In genomic region chr17:55417411-55418268, GRCh38 we compare ENCODE assay signal across 14 cellular contexts. TPM values are rescaled to one million over a fixed set of nuclear protein-coding genes. Genes with fewer than 3 reads are reported as not detected.
A peak's percentile ranks its signal among the peaks of the same experiment; 100 is the strongest.
DNase-seq lines count a peak whose midpoint lies in the region; ATAC-seq and TF ChIP-seq lines count a peak whose summit lies in the region.
"Had no signal": no experiment of that assay in that cellular context is flagged by ENCODE, and none has a peak within 500 bp of the region (broad histone marks: within the 10 kb centered on the region; RNA-seq: fewer than 3 reads in every experiment).

No MANE protein-coding gene starts in this region.

- H3K27me3 ChIP-seq in mesendoderm (ENCODE audit: insufficient read depth, low read length, poor library complexity): no peaks in the 10 kb centered on the region
- H3K27me3 ChIP-seq: ovary had no signal

- no TSS peak for BruUV-seq in OCI-LY7 (replicated peaks; lab: Mats Ljungman, UMichigan)

- no peak overlapping the region for H2AFZ ChIP-seq in OCI-LY7 (ENCODE audit: low read length)

- peaks cover 25% of the 10 kb centered on the region for H3K79me1 ChIP-seq in mesendoderm (ENCODE audit: low read length)

- H3K79me2 ChIP-seq in OCI-LY7 (ENCODE audit: insufficient read depth, low read depth, low read length): peaks cover 73% of the 10 kb centered on the region
- H3K79me2 ChIP-seq in mesendoderm (ENCODE audit: control insufficient read depth, insufficient read depth, low read length): peaks cover 40% of the 10 kb centered on the region

- H3K18ac ChIP-seq in mesendoderm (ENCODE audit: low read length): no peak overlapping the region

- peaks cover 54% of the 10 kb centered on the region for H3K4me1 Mint-ChIP-seq in activated T-cell treated with anti-CD3 and anti-CD28 coated beads, Interleukin-2, amount 50 U/mL, for 72 hours (ENCODE audit: low read depth)
- H3K4me1 Mint-ChIP-seq in dendritic cell treated with granulocyte-macrophage colony-stimulating factor and Interleukin-4, amounts not matched to agents 40 ng/mL and 50 ng/mL, for 4 days (ENCODE audit: low read depth): peaks cover 55% of the 10 kb centered on the region
- peaks cover 63% of the 10 kb centered on the region for H3K4me1 Mint-ChIP-seq in stimulated activated memory B cell treated with anti-CD40 and anti-IgM and Interleukin-4, amounts not matched to agents 10 μg/mL and 1 μg/mL and 100 μg/mL, for 72 hours

- H3K23ac ChIP-seq in mesendoderm (ENCODE audit: low read length): no peak overlapping the region

- H3K56ac ChIP-seq in mesendoderm (ENCODE audit: low read length): no peak overlapping the region

- H4K8ac ChIP-seq in mesendoderm (ENCODE audit: low read depth, low read length): no peak overlapping the region

- no peak overlapping the region for H3K9ac ChIP-seq in mesendoderm (ENCODE audit: low read length)

- peaks cover 46% of the 10 kb centered on the region for H3K4me1 ChIP-seq in OCI-LY7 (ENCODE audit: insufficient read depth, low read length, poor library complexity, severe bottlenecking)
- peaks cover 3% of the 10 kb centered on the region for H3K4me1 ChIP-seq in mesendoderm (ENCODE audit: control insufficient read depth, low read depth, low read length)

- H3K9me2 ChIP-seq in OCI-LY7 (ENCODE audit: insufficient read depth, low read length): no peaks in the 10 kb centered on the region

- no peaks in the 10 kb centered on the region for H3K9me3 ChIP-seq in OCI-LY7 (ENCODE audit: low read length)
- H3K9me3 ChIP-seq: ovary had no signal

- no peak overlapping the region for H2BK15ac ChIP-seq in mesendoderm (replicated peaks; ENCODE audit: low read depth)

- peak overlapping the region; percentile 75 for H3K27ac Mint-ChIP-seq in activated T-cell treated with anti-CD3 and anti-CD28 coated beads, Interleukin-2, amount 50 U/mL, for 72 hours
- H3K27ac Mint-ChIP-seq in dendritic cell treated with granulocyte-macrophage colony-stimulating factor and Interleukin-4, amounts not matched to agents 40 ng/mL and 50 ng/mL, for 4 days: peak overlapping the region; percentile 48
- peak overlapping the region; percentile 54 for H3K27ac Mint-ChIP-seq in stimulated activated memory B cell treated with anti-CD40 and anti-IgM and Interleukin-4, amounts not matched to agents 10 μg/mL and 1 μg/mL and 100 μg/mL, for 72 hours

- peaks cover 15 to 22% of the 10 kb centered on the region in 2 donors for H3K36me3 Mint-ChIP-seq in activated T-cell treated with anti-CD3 and anti-CD28 coated beads, Interleukin-2, amount 50 U/mL, for 72 hours (ENCODE audit: insufficient read depth in 2 of 2)
- H3K36me3 Mint-ChIP-seq in dendritic cell treated with granulocyte-macrophage colony-stimulating factor and Interleukin-4, amounts not matched to agents 40 ng/mL and 50 ng/mL, for 4 days (ENCODE audit: low read depth): peaks cover 25% of the 10 kb centered on the region
- H3K36me3 Mint-ChIP-seq in stimulated activated memory B cell treated with anti-CD40 and anti-IgM and Interleukin-4, amounts not matched to agents 10 μg/mL and 1 μg/mL and 100 μg/mL, for 72 hours: peaks cover 48% of the 10 kb centered on the region

- peak overlapping the region; percentile 52 to 64 for H3K4me3 Mint-ChIP-seq in activated T-cell treated with anti-CD3 and anti-CD28 coated beads, Interleukin-2, amount 50 U/mL, for 72 hours
- H3K4me3 Mint-ChIP-seq in dendritic cell treated with granulocyte-macrophage colony-stimulating factor and Interleukin-4, amounts not matched to agents 40 ng/mL and 50 ng/mL, for 4 days: no peak overlapping the region
- H3K4me3 Mint-ChIP-seq in stimulated activated memory B cell treated with anti-CD40 and anti-IgM and Interleukin-4, amounts not matched to agents 10 μg/mL and 1 μg/mL and 100 μg/mL, for 72 hours: no peak overlapping the region

- ATAC-seq in activated T-cell treated with anti-CD3 and anti-CD28 coated beads, Interleukin-2, amount 50 U/mL, for 72 hours (replicated peaks in 1 of 2): no peak
- ATAC-seq in stimulated activated memory B cell treated with anti-CD40 and anti-IgM and Interleukin-4, amounts not matched to agents 10 μg/mL and 1 μg/mL and 100 μg/mL, for 72 hours: no peak
- no peak for ATAC-seq in HG02678 (IDR thresholded peaks at IDR 0.05; ENCODE audit: unreplicated experiment)

- no peak overlapping the region for H4K5ac ChIP-seq in mesendoderm (ENCODE audit: low read length)

- no CpG with 5 or more reads among the region's 4 CpGs for WGBS in mesendoderm (ENCODE audit: extremely low coverage, insufficient coverage, low lambda C conversion rate)

- H4K20me1 ChIP-seq in OCI-LY7 (ENCODE audit: insufficient read depth, low read length): peaks cover 22% of the 10 kb centered on the region

- H3K4me3 ChIP-seq in OCI-LY7 (ENCODE audit: low read depth, low read length, poor library complexity, severe bottlenecking) (no peak overlapping the region), mesendoderm (ENCODE audit: low read length) (no peak overlapping the region)
- H3K4me3 ChIP-seq: ovary, skin epidermis had no signal

- H2AK5ac ChIP-seq in mesendoderm (ENCODE audit: low read length): no peak overlapping the region

- intact Hi-C loops in OCI-LY7 (cut with micrococcal nuclease; ENCODE audit: unreplicated experiment): no loop called here
- intact Hi-C loops in dendritic cell treated with granulocyte-macrophage colony-stimulating factor and Interleukin-4, amounts not matched to agents 40 ng/mL and 50 ng/mL, for 4 days (cut with micrococcal nuclease): no loop called here

- TF ChIP-seq CTCF in OCI-LY7 (conservative IDR thresholded peaks at IDR 0.05; ENCODE audit: low read length): no peak

- H3K36me3 ChIP-seq in OCI-LY7 (ENCODE audit: insufficient read depth, low read length): peaks cover 68% of the 10 kb centered on the region
- H3K36me3 ChIP-seq in mesendoderm (ENCODE audit: control insufficient read depth, insufficient read depth, low read length): no peaks in the 10 kb centered on the region
- H3K36me3 ChIP-seq: ovary had no signal

- H3K4ac ChIP-seq in mesendoderm (ENCODE audit: low read depth, low read length): no peak overlapping the region

- H2BK120ac ChIP-seq in mesendoderm (ENCODE audit: low read depth, low read length): no peak overlapping the region

- CTCF ChIA-PET in OCI-LY7 (lab: Charles Lee; ENCODE audit: unreplicated experiment): no interaction called here

- H3K9me3 Mint-ChIP-seq in activated T-cell treated with anti-CD3 and anti-CD28 coated beads, Interleukin-2, amount 50 U/mL, for 72 hours: no peaks in the 10 kb centered on the region
- H3K9me3 Mint-ChIP-seq in dendritic cell treated with granulocyte-macrophage colony-stimulating factor and Interleukin-4, amounts not matched to agents 40 ng/mL and 50 ng/mL, for 4 days: no peaks in the 10 kb centered on the region
- H3K9me3 Mint-ChIP-seq in stimulated activated memory B cell treated with anti-CD40 and anti-IgM and Interleukin-4, amounts not matched to agents 10 μg/mL and 1 μg/mL and 100 μg/mL, for 72 hours: no peaks in the 10 kb centered on the region

- no peaks in the 10 kb centered on the region for H3K27me3 Mint-ChIP-seq in activated T-cell treated with anti-CD3 and anti-CD28 coated beads, Interleukin-2, amount 50 U/mL, for 72 hours (ENCODE audit: low read depth)
- peaks cover 3% of the 10 kb centered on the region for H3K27me3 Mint-ChIP-seq in dendritic cell treated with granulocyte-macrophage colony-stimulating factor and Interleukin-4, amounts not matched to agents 40 ng/mL and 50 ng/mL, for 4 days
- no peaks in the 10 kb centered on the region for H3K27me3 Mint-ChIP-seq in stimulated activated memory B cell treated with anti-CD40 and anti-IgM and Interleukin-4, amounts not matched to agents 10 μg/mL and 1 μg/mL and 100 μg/mL, for 72 hours

- no peak for DNase-seq in activated T-cell treated with anti-CD3 and anti-CD28 coated beads, Interleukin-2, amount 50 U/mL, for 72 hours
- DNase-seq in activated T-cell treated with anti-CD3 and anti-CD28 coated beads, Interleukin-2, amount 50 U/mL, for 1 hour: no peak
- DNase-seq in OCI-LY7 (ENCODE audit: low spot score) (no peak), DMS53 (lab: John Stamatoyannopoulos, UW) (no peak), mesendoderm (no peak)
- DNase-seq: activated CD8-positive, alpha-beta memory T cell treated with anti-CD3 and anti-CD28 coated beads, Interleukin-2, amount 50 U/mL, for 48 hours; H7; NCI-H2227 treated with DMSO at 0.1 percent for 48 hours; NK-92 treated with Interleukin-12 subunit alpha and Interleukin-12 subunit beta, amount 100 ng/mL, for 24 hours; ovary had no signal

- POLR2A ChIA-PET in OCI-LY7 (lab: Charles Lee): interaction anchor here (1.0 to 2.3 kb wide), 5 partner anchors 12 to 91 kb away, joined by 3 to 6 read pairs (median 4); no protein-coding TSS in a partner anchor

- no peak overlapping the region for H2BK5ac ChIP-seq in mesendoderm (ENCODE audit: low read length)

- H3K4me2 ChIP-seq in OCI-LY7 (ENCODE audit: low read length): peak overlapping the region; percentile 16; the same call in 1 of the 2 replicates
- H3K4me2 ChIP-seq in mesendoderm (ENCODE audit: low read length): no peak overlapping the region

- H3K27ac ChIP-seq in OCI-LY7 (ENCODE audit: low read depth, low read length, poor library complexity, severe bottlenecking) (no peak overlapping the region), mesendoderm (ENCODE audit: low read depth, low read length) (no peak overlapping the region)
- H3K27ac ChIP-seq: ovary, skin epidermis had no signal

RNA-seq across cellular contexts. Expression of gene MMD, which starts 4.0 kb away (rescaled TPM):
- 10 to 100 TPM; 35.0 to 39.3 TPM for total RNA-seq in activated T-cell treated with anti-CD3 and anti-CD28 coated beads, Interleukin-2, amount 50 U/mL, for 72 hours
- total RNA-seq in OCI-LY7 (2014; rRNA removed; shearing (Covaris generic)): 41.4 and 42.7 TPM in 2 replicates
- 43.8 and 48.4 TPM in 2 replicates for total RNA-seq in OCI-LY7 (2022)
- polyA plus RNA-seq in mesendoderm (2013, experiment 1 of 2): 22.7 TPM
- 22.9 TPM for polyA plus RNA-seq in mesendoderm (2013, experiment 2 of 2)

Comparison
In these comparisons a context has a peak if more than half of its experiments do, and no peak if none do; other contexts are left out.
1. H3K4me3 Mint-ChIP-seq: peak in activated T-cell treated with anti-CD3 and anti-CD28 coated beads, Interleukin-2, amount 50 U/mL, for 72 hours (2 of 2); none in dendritic cell treated with granulocyte-macrophage colony-stimulating factor and Interleukin-4, amounts not matched to agents 40 ng/mL and 50 ng/mL, for 4 days (single experiment) and stimulated activated memory B cell treated with anti-CD40 and anti-IgM and Interleukin-4, amounts not matched to agents 10 μg/mL and 1 μg/mL and 100 μg/mL, for 72 hours (single experiment).
2. Peak in every context shown above with its lines, with median percentiles within 50 percentile points of each other: H3K27ac Mint-ChIP-seq.